Comparison of ENCODE assay signal across 20 cellular contexts in the genomic region with DNA sequence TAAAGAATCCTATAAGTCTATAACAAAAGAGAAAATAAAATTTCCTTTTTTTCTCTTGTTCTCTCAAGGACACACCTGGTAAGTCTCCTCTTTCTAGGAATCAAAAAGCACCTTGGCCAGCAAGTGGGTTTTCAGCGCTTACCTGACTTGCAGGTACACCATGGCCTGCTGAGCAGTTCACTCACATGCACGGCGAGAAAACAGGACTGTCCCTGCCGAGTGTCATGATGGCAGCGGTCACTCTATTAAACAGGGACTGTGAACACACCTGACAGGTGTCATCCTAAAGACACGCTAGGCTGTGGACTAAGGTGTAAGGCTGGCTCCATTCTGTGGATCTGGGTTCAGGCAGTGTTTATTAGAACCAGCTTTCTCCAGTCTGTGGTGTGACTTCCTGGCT.
"Had no signal": no experiment of that assay in that cellular context is flagged by ENCODE, and none has a peak within 500 bp of the region (broad histone marks: within the 10 kb centered on the region; RNA-seq: fewer than 3 reads in every experiment).

No MANE protein-coding gene starts in this region.

- H3K4me3 Mint-ChIP-seq: dendritic cell treated with granulocyte-macrophage colony-stimulating factor and Interleukin-4, amounts not matched to agents 40 ng/mL and 50 ng/mL, for 4 days; memory B cell had no signal

- H3K27ac Mint-ChIP-seq: dendritic cell treated with granulocyte-macrophage colony-stimulating factor and Interleukin-4, amounts not matched to agents 40 ng/mL and 50 ng/mL, for 4 days; memory B cell had no signal

- H3K27me3 Mint-ChIP-seq: memory B cell had no signal

- H3K9me3 ChIP-seq: neutrophil, thyroid gland had no signal

- H3K36me3 Mint-ChIP-seq: memory B cell had no signal

- ATAC-seq: gastroesophageal sphincter, left cardiac atrium, lower lobe of right lung had no signal

- H3K36me3 ChIP-seq: esophagus squamous epithelium, gastroesophageal sphincter, left ventricle myocardium inferior, lower lobe of right lung, neutrophil, sigmoid colon, thyroid gland, upper lobe of left lung had no signal

- H3K4me1 Mint-ChIP-seq: memory B cell had no signal

- H3K27me3 ChIP-seq: neutrophil, sigmoid colon, thyroid gland, upper lobe of left lung had no signal

- H3K4me3 ChIP-seq: esophagus squamous epithelium, gastroesophageal sphincter, left ventricle myocardium inferior, lower lobe of right lung, sigmoid colon, skin epidermis, thyroid gland, upper lobe of left lung had no signal

- H3K27ac ChIP-seq: esophagus squamous epithelium, gastroesophageal sphincter, left ventricle myocardium inferior, lower lobe of right lung, neutrophil, sigmoid colon, skin epidermis, thyroid gland, upper lobe of left lung had no signal

- H3K4me1 ChIP-seq: esophagus squamous epithelium, gastroesophageal sphincter, left ventricle myocardium inferior, lower lobe of right lung, sigmoid colon, thyroid gland, upper lobe of left lung had no signal

- DNase-seq: esophagus squamous epithelium; foreskin fibroblast; glutamatergic neuron; left cardiac atrium; left ventricle myocardium inferior; lower lobe of right lung; midbrain; stimulated activated CD4-positive, alpha-beta T cell treated with anti-CD3 and anti-CD28 coated beads, Interleukin-2, amount 100 ng/mL, for 24 hours; stimulated activated CD4-positive, alpha-beta T cell treated with anti-CD3 and anti-CD28 coated beads, Interleukin-4, amount 100 ng/mL, for 4 hours; stimulated activated naive CD4-positive, alpha-beta T cell; thyroid gland had no signal

- FAIRE-seq: colon, keratinocyte had no signal
